In genomic region chr2:237732790-237733349, GRCh38 we compare ENCODE assay signal across 9 cellular contexts.
DNase-seq lines count a peak whose midpoint lies in the region; ATAC-seq and TF ChIP-seq lines count a peak whose summit lies in the region.
"Had no signal": no experiment of that assay in that cellular context is flagged by ENCODE, and none has a peak within 500 bp of the region (broad histone marks: within the 10 kb centered on the region; RNA-seq: fewer than 3 reads in every experiment).

No MANE protein-coding gene starts in this region.

- no peaks in the 10 kb centered on the region for H3K27me3 Mint-ChIP-seq in activated CD4-positive, alpha-beta memory T cell treated with anti-CD3 and anti-CD28 coated beads, Interleukin-2, amount 10 ng/mL, durations not matched to agents 7 days and 5 days
- peaks cover 0 to 11% (median 2%) of the 10 kb centered on the region in 3 donors for H3K27me3 Mint-ChIP-seq in immature natural killer cell (ENCODE audit: low read depth in 3 of 3)

- ATAC-seq in gastrocnemius medialis = peak; percentile 85 to 91
- no peak for ATAC-seq in HG03432 (IDR thresholded peaks at IDR 0.05; ENCODE audit: unreplicated experiment)
- ATAC-seq in HG03457 (IDR thresholded peaks at IDR 0.05; ENCODE audit: unreplicated experiment) = no peak

- peak overlapping the region; percentile 60 for H3K27ac Mint-ChIP-seq in activated CD4-positive, alpha-beta memory T cell treated with anti-CD3 and anti-CD28 coated beads, Interleukin-2, amount 10 ng/mL, durations not matched to agents 7 days and 5 days
- H3K27ac Mint-ChIP-seq in immature natural killer cell = peak overlapping the region in 5 of 6 donors; percentile 61 to 89 (median 81)

- intact Hi-C loops in gastrocnemius medialis (cut with DNase I; ENCODE audit: low total_unique reads) = loop anchor here (5.0 kb wide), 1 partner anchor 41 kb away; no protein-coding TSS in a partner anchor

- DNase-seq in HAP-1 (ENCODE audit: low spot score in 2 of 2) = peak; percentile 23 to 58
- DNase-seq in activated CD4-positive, alpha-beta memory T cell treated with anti-CD3 and anti-CD28 coated beads, Interleukin-2, amount 10 ng/mL, durations not matched to agents 7 days and 5 days = no peak
- peak in 1 of 3 donors; percentile 12 for DNase-seq in immature natural killer cell
- DNase-seq in gastrocnemius medialis = peak; percentile 73 to 90
- no peak for DNase-seq in GDM1 (lab: John Stamatoyannopoulos, UW)
- DNase-seq in activated CD4-positive, alpha-beta T cell treated with anti-CD3 and anti-CD28 coated beads for 1 hour = no peak
- DNase-seq: brain microvascular endothelial cell had no signal

- no peak for TF ChIP-seq CTCF in gastrocnemius medialis (IDR thresholded peaks at IDR 0.05 in 4 of 5, conservative IDR thresholded peaks at IDR 0.05 in 1 of 5)

- H3K9me3 ChIP-seq in HAP-1 (no peaks in the 10 kb centered on the region), gastrocnemius medialis (no peaks in the 10 kb centered on the region)

- H3K36me3 Mint-ChIP-seq in activated CD4-positive, alpha-beta memory T cell treated with anti-CD3 and anti-CD28 coated beads, Interleukin-2, amount 10 ng/mL, durations not matched to agents 7 days and 5 days (ENCODE audit: low read depth) = peaks cover 54% of the 10 kb centered on the region
- peaks cover 0 to 5% (median 2%) of the 10 kb centered on the region in 3 donors for H3K36me3 Mint-ChIP-seq in immature natural killer cell

- H3K4me3 Mint-ChIP-seq in activated CD4-positive, alpha-beta memory T cell treated with anti-CD3 and anti-CD28 coated beads, Interleukin-2, amount 10 ng/mL, durations not matched to agents 7 days and 5 days = no peak overlapping the region
- peak overlapping the region in 4 of 5 donors; percentile 14 to 77 (median 44) for H3K4me3 Mint-ChIP-seq in immature natural killer cell

- peak overlapping the region; percentile 80 to 89 (median 86) for H3K27ac ChIP-seq in gastrocnemius medialis
- H3K27ac ChIP-seq: brain microvascular endothelial cell had no signal

- peak; percentile 30 to 51 for TF ChIP-seq POLR2A in gastrocnemius medialis (IDR thresholded peaks at IDR 0.05)

- H3K27me3 ChIP-seq in HAP-1 (ENCODE audit: low read depth) (no peaks in the 10 kb centered on the region), gastrocnemius medialis (no peaks in the 10 kb centered on the region)
- H3K27me3 ChIP-seq: brain microvascular endothelial cell had no signal

- H3K4me3 ChIP-seq in HAP-1 (no peak overlapping the region), gastrocnemius medialis (peak overlapping the region in 3 of 4 donors; percentile 0 to 2 (median 2))

- in situ Hi-C loops in HAP-1 (cut with MboI; ENCODE audit: low sequenced_read_pairs) (no loop called here), gastrocnemius medialis (cut with MboI; ENCODE audit: low sequenced_read_pairs in 4 of 4) (no loop called here)

- CTCF ChIA-PET in activated CD4-positive, alpha-beta memory T cell treated with anti-CD3 and anti-CD28 coated beads, Interleukin-2, amount 10 ng/mL, durations not matched to agents 7 days and 5 days (lab: Charles Lee) = interaction anchor here (1.0 to 1.4 kb wide), 4 partner anchors 12 to 151 kb away, joined by 3 read pairs; no protein-coding TSS in a partner anchor

- H3K4me1 ChIP-seq in HAP-1 = peaks cover 13% of the 10 kb centered on the region
- peaks cover 60 to 68% of the 10 kb centered on the region in 2 donors for H3K4me1 ChIP-seq in gastrocnemius medialis

- no peaks in the 10 kb centered on the region for H3K36me3 ChIP-seq in HAP-1 (replicated peaks)
- H3K36me3 ChIP-seq in gastrocnemius medialis = peaks cover 0 to 18% of the 10 kb centered on the region in 2 donors

- POLR2A ChIA-PET in activated CD4-positive, alpha-beta memory T cell treated with anti-CD3 and anti-CD28 coated beads, Interleukin-2, amount 10 ng/mL, durations not matched to agents 7 days and 5 days (lab: Charles Lee) = interaction anchor here (0.9 to 3.1 kb wide), 4 partner anchors 29 to 471 kb away, joined by 3 to 15 read pairs (median 4); partner anchors contain the start of gene ILKAP

- no peaks in the 10 kb centered on the region for H3K9me3 Mint-ChIP-seq in activated CD4-positive, alpha-beta memory T cell treated with anti-CD3 and anti-CD28 coated beads, Interleukin-2, amount 10 ng/mL, durations not matched to agents 7 days and 5 days
- H3K9me3 Mint-ChIP-seq in immature natural killer cell = no peaks in the 10 kb centered on the region

- H3K4me1 Mint-ChIP-seq in activated CD4-positive, alpha-beta memory T cell treated with anti-CD3 and anti-CD28 coated beads, Interleukin-2, amount 10 ng/mL, durations not matched to agents 7 days and 5 days = peaks cover 53% of the 10 kb centered on the region
- peaks cover 61 to 80% of the 10 kb centered on the region in 2 donors for H3K4me1 Mint-ChIP-seq in immature natural killer cell

Comparison
In these comparisons a context has a peak if more than half of its experiments do, and no peak if none do; other contexts are left out.
1. DNase-seq: peak in HAP-1 (2 of 2) and gastrocnemius medialis (2 of 2); none in activated CD4-positive, alpha-beta memory T cell treated with anti-CD3 and anti-CD28 coated beads, Interleukin-2, amount 10 ng/mL, durations not matched to agents 7 days and 5 days (single experiment), GDM1 (single experiment) and activated CD4-positive, alpha-beta T cell treated with anti-CD3 and anti-CD28 coated beads for 1 hour (single experiment).
2. ATAC-seq: peak in gastrocnemius medialis (2 of 2); none in HG03432 (single experiment) and HG03457 (single experiment).